ENCODE assay signal across 8 cellular contexts in genomic region chr11:102495161-102496042, GRCh38. TPM values are rescaled to one million over a fixed set of nuclear protein-coding genes. Genes with fewer than 3 reads are reported as not detected.
DNase-seq lines count a peak whose midpoint lies in the region; ATAC-seq and TF ChIP-seq lines count a peak whose summit lies in the region.

No MANE protein-coding gene starts in this region.

- no peaks in the 10 kb centered on the region for H3K36me3 ChIP-seq in esophagus squamous epithelium

- peaks cover 5 to 12% (median 8%) of the 10 kb centered on the region in 3 donors for H3K4me1 Mint-ChIP-seq in naive B cell

- no peak overlapping the region for H3K4me3 ChIP-seq in esophagus squamous epithelium

- intact Hi-C loops in esophagus squamous epithelium (cut with DNase I), result loop anchor here (5.0 to 10.0 kb wide), 2 partner anchors 111 to 208 kb away; no protein-coding TSS in a partner anchor

- no peak for TF ChIP-seq POLR2A in esophagus squamous epithelium (IDR thresholded peaks at IDR 0.05)

- H3K27me3 ChIP-seq in esophagus squamous epithelium, result peaks cover 0 to 6% (median 0%) of the 10 kb centered on the region in 4 donors

- no peaks in the 10 kb centered on the region for H3K27me3 Mint-ChIP-seq in naive B cell

- peak; percentile 63 for ATAC-seq in GM19397 (IDR thresholded peaks at IDR 0.05; ENCODE audit: unreplicated experiment)
- ATAC-seq in HG03432 (IDR thresholded peaks at IDR 0.05; ENCODE audit: unreplicated experiment), result peak; percentile 91
- peak; percentile 63 to 64 for ATAC-seq in activated CD4-positive, CD25-positive, alpha-beta regulatory T cell treated with anti-CD3 and anti-CD28 coated beads, Interleukin-2, amount 50 U/mL, for 24 hours
- peak; percentile 76 to 82 for ATAC-seq in naive B cell (ENCODE audit: low read depth in 2 of 2)

- peak overlapping the region; percentile 8 to 86 (median 79) for H3K27ac Mint-ChIP-seq in naive B cell

- H3K9me3 ChIP-seq in esophagus squamous epithelium, result no peaks in the 10 kb centered on the region

- no peaks in the 10 kb centered on the region for H3K9me3 Mint-ChIP-seq in naive B cell

- 29 to 38% methylated on average over 11 to 12 of the region's 12 CpGs for WGBS in esophagus squamous epithelium, 2 donors

- TF ChIP-seq CTCF in esophagus squamous epithelium (IDR thresholded peaks at IDR 0.05), result peak; percentile 54 to 81 (median 72)

- H3K27ac ChIP-seq in esophagus squamous epithelium, result no peak overlapping the region

- no peaks in the 10 kb centered on the region for H3K36me3 Mint-ChIP-seq in naive B cell

- DNase-seq in DMS79 treated with DMSO at 0.1 percent for 48 hours (lab: John Stamatoyannopoulos, UW) (peak; percentile 83), NCI-H2227 treated with DMSO at 0.1 percent for 48 hours (lab: John Stamatoyannopoulos, UW) (peak; percentile 60), esophagus squamous epithelium (lab: John Stamatoyannopoulos, UW) (no peak), naive B cell (peak; percentile 69), T1000 (lab: John Stamatoyannopoulos, UW) (no peak)

- no peak overlapping the region for H3K4me3 Mint-ChIP-seq in naive B cell

- H3K4me1 ChIP-seq in esophagus squamous epithelium, result peaks cover 0 to 30% (median 4%) of the 10 kb centered on the region in 3 donors

RNA-seq across cellular contexts. Expression of gene MMP7, which starts 35.1 kb away (rescaled TPM):
- 10 to 100 TPM in 1 of 4 donors, not detected in 3; 35.8 TPM for total RNA-seq in esophagus squamous epithelium
- under 1 TPM in 2 of 6 donors, not detected in 4; 0.32 to 0.36 TPM for polyA plus RNA-seq in naive B cell (ENCODE audit: low read depth in 6 of 6)

RNA-seq across cellular contexts. Expression of gene TMEM123, which starts 42.8 kb away (rescaled TPM):
- 100 to 1,000 TPM in 3 of 4 donors, 10 to 100 TPM in 1; 53.2 to 152 (median 128) TPM for total RNA-seq in esophagus squamous epithelium
- polyA plus RNA-seq in naive B cell (ENCODE audit: low read depth in 6 of 6), result 100 to 1,000 TPM; 429 to 518 (median 477) TPM

Comparison
In these comparisons a context has a peak if more than half of its experiments do, and no peak if none do; other contexts are left out.
1. DNase-seq: peak in DMS79 treated with DMSO at 0.1 percent for 48 hours (single experiment), NCI-H2227 treated with DMSO at 0.1 percent for 48 hours (single experiment) and naive B cell (single experiment); none in esophagus squamous epithelium (single experiment) and T1000 (single experiment).
2. Peak in every context shown above with its lines, with median percentiles within 50 percentile points of each other: ATAC-seq.